9 cellular contexts compared by ENCODE assay signal in genomic region chr11:74288161-74288560, GRCh38. TPM values are rescaled to one million over a fixed set of nuclear protein-coding genes. Genes with fewer than 3 reads are reported as not detected.
DNase-seq lines count a peak whose midpoint lies in the region; ATAC-seq and TF ChIP-seq lines count a peak whose summit lies in the region.
"Had no signal": no experiment of that assay in that cellular context is flagged by ENCODE, and none has a peak within 500 bp of the region (broad histone marks: within the 10 kb centered on the region; RNA-seq: fewer than 3 reads in every experiment).

No MANE protein-coding gene starts in this region.

- no peak for ATAC-seq in HG03159 (IDR thresholded peaks at IDR 0.05; ENCODE audit: unreplicated experiment)

- TF ChIP-seq CTCF in NB4 (IDR thresholded peaks at IDR 0.05; ENCODE audit: low read depth, low read length), result no peak

- H3K4me3 ChIP-seq in NB4 (ENCODE audit: low read depth, low read length), result no peak overlapping the region

- TF ChIP-seq POLR2A in NB4 (IDR thresholded peaks at IDR 0.05; ENCODE audit: extremely low read depth, insufficient read length), result no peak

- peak; percentile 81 for DNase-seq in Daoy (ENCODE audit: low read depth)
- peak; percentile 16 for DNase-seq in NB4 (ENCODE audit: low read depth)
- peak; percentile 24 to 93 for DNase-seq in dermis microvascular lymphatic vessel endothelial cell (ENCODE audit: low read depth in 2 of 2)
- peak; percentile 80 for DNase-seq in pulmonary artery endothelial cell (ENCODE audit: low read depth, low spot score)
- DNase-seq in D341Med (ENCODE audit: low spot score), result no peak
- DNase-seq in activated CD4-positive, alpha-beta T cell treated with anti-CD3 and anti-CD28 coated beads, Interleukin-2, amount 50 U/mL, for 1 hour, result no peak
- DNase-seq: NCI-H2081 treated with DMSO at 0.1 percent for 48 hours had no signal

RNA-seq across cellular contexts. Expression of gene P4HA3, which starts 23.3 kb away (rescaled TPM):
- total RNA-seq in Daoy (2014; rRNA removed; shearing (Covaris generic)), result 1.5 and 2.5 TPM in 2 replicates
- 48.3 and 77.2 TPM in 2 replicates for total RNA-seq in dermis microvascular lymphatic vessel endothelial cell
- total RNA-seq in pulmonary artery endothelial cell, result 32.4 and 40.7 TPM in 2 replicates
- total RNA-seq: T-helper 2 cell treated with Interferon-gamma antibody and Interleukin-4, amounts not matched to agents 100 ng/mL and 5 ng/mL, for 36 hours had no signal

Comparison
In these comparisons a context has a peak if more than half of its experiments do, and no peak if none do; other contexts are left out.
1. DNase-seq: peak in Daoy (single experiment), NB4 (single experiment), dermis microvascular lymphatic vessel endothelial cell (2 of 2) and pulmonary artery endothelial cell (single experiment); none in D341Med (single experiment) and activated CD4-positive, alpha-beta T cell treated with anti-CD3 and anti-CD28 coated beads, Interleukin-2, amount 50 U/mL, for 1 hour (single experiment).